Comparison of ENCODE assay signal across 1 cellular context in genomic region chr19:50300814-50301606, GRCh38.
TF ChIP-seq lines count a peak whose summit lies in the region.

No MANE protein-coding gene starts in this region.

TF ChIP-seq in HepG2, 621 proteins besides CTCF, POLR2A, EP300 and RAD21:
- peak; percentile 42; the same call in 1 of the 2 replicates for TF ChIP-seq ARID3A (IDR thresholded peaks at IDR 0.05; ENCODE audit: low read depth, low read length)
- TF ChIP-seq FOSL2 (CRISPR knock-in tag; IDR thresholded peaks at IDR 0.05), result peak; percentile 85
- peak; percentile 50 for TF ChIP-seq MAFF (IDR thresholded peaks at IDR 0.05; ENCODE audit: low read depth, low read length)
- TF ChIP-seq MEF2D (CRISPR knock-in tag; IDR thresholded peaks at IDR 0.05), result peak; percentile 84
- TF ChIP-seq SOX6 (IDR thresholded peaks at IDR 0.05), result no peak
- TF ChIP-seq SOX6 (CRISPR knock-in tag; IDR thresholded peaks at IDR 0.05), result peak; percentile 13; the same call in 1 of the 2 replicates
- no peak for TF ChIP-seq NCOR1 (IDR thresholded peaks at IDR 0.05; ENCODE audit: borderline replicate concordance, low read length)
- no peak for TF ChIP-seq BRF2 (CRISPR knock-in tag; IDR thresholded peaks at IDR 0.05)
- 0 out of 2 replicates have a peak, but pooled peaks have one; percentile 20 for TF ChIP-seq HOMEZ (CRISPR knock-in tag; IDR thresholded peaks at IDR 0.05; ENCODE audit: low read depth)
- peak; percentile 38 to 73; a peak in 3 of 4 replicates for TF ChIP-seq MAFK (conservative IDR thresholded peaks at IDR 0.05 in 1 of 2, IDR thresholded peaks at IDR 0.05 in 1 of 2; ENCODE audit: low read length in 2 of 2)
- TF ChIP-seq ZXDC (CRISPR knock-in tag; IDR thresholded peaks at IDR 0.05), result no peak
- no peak for TF ChIP-seq ZNF562 (CRISPR knock-in tag; IDR thresholded peaks at IDR 0.05; ENCODE audit: borderline replicate concordance)
- TF ChIP-seq ZZZ3 (CRISPR knock-in tag; IDR thresholded peaks at IDR 0.05; ENCODE audit: borderline replicate concordance), result no peak
- TF ChIP-seq, protein P1, sequence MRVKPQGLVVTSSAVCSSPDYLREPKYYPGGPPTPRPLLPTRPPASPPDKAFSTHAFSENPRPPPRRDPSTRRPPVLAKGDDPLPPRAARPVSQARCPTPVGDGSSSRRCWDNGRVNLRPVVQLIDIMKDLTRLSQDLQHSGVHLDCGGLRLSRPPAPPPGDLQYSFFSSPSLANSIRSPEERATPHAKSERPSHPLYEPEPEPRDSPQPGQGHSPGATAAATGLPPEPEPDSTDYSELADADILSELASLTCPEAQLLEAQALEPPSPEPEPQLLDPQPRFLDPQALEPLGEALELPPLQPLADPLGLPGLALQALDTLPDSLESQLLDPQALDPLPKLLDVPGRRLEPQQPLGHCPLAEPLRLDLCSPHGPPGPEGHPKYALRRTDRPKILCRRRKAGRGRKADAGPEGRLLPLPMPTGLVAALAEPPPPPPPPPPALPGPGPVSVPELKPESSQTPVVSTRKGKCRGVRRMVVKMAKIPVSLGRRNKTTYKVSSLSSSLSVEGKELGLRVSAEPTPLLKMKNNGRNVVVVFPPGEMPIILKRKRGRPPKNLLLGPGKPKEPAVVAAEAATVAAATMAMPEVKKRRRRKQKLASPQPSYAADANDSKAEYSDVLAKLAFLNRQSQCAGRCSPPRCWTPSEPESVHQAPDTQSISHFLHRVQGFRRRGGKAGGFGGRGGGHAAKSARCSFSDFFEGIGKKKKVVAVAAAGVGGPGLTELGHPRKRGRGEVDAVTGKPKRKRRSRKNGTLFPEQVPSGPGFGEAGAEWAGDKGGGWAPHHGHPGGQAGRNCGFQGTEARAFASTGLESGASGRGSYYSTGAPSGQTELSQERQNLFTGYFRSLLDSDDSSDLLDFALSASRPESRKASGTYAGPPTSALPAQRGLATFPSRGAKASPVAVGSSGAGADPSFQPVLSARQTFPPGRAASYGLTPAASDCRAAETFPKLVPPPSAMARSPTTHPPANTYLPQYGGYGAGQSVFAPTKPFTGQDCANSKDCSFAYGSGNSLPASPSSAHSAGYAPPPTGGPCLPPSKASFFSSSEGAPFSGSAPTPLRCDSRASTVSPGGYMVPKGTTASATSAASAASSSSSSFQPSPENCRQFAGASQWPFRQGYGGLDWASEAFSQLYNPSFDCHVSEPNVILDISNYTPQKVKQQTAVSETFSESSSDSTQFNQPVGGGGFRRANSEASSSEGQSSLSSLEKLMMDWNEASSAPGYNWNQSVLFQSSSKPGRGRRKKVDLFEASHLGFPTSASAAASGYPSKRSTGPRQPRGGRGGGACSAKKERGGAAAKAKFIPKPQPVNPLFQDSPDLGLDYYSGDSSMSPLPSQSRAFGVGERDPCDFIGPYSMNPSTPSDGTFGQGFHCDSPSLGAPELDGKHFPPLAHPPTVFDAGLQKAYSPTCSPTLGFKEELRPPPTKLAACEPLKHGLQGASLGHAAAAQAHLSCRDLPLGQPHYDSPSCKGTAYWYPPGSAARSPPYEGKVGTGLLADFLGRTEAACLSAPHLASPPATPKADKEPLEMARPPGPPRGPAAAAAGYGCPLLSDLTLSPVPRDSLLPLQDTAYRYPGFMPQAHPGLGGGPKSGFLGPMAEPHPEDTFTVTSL (CRISPR knock-in tag; IDR thresholded peaks at IDR 0.05; ENCODE audit: borderline replicate concordance), result no peak
- TF ChIP-seq PAF1 (CRISPR knock-in tag; IDR thresholded peaks at IDR 0.05), result no peak
- TF ChIP-seq ZNF138 (CRISPR knock-in tag; IDR thresholded peaks at IDR 0.05; ENCODE audit: low read depth), result no peak
- TF ChIP-seq, protein P2, sequence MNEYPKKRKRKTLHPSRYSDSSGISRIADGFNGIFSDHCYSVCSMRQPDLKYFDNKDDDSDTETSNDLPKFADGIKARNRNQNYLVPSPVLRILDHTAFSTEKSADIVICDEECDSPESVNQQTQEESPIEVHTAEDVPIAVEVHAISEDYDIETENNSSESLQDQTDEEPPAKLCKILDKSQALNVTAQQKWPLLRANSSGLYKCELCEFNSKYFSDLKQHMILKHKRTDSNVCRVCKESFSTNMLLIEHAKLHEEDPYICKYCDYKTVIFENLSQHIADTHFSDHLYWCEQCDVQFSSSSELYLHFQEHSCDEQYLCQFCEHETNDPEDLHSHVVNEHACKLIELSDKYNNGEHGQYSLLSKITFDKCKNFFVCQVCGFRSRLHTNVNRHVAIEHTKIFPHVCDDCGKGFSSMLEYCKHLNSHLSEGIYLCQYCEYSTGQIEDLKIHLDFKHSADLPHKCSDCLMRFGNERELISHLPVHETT (CRISPR knock-in tag; conservative IDR thresholded peaks at IDR 0.05), result no peak
- TF ChIP-seq, protein P3, sequence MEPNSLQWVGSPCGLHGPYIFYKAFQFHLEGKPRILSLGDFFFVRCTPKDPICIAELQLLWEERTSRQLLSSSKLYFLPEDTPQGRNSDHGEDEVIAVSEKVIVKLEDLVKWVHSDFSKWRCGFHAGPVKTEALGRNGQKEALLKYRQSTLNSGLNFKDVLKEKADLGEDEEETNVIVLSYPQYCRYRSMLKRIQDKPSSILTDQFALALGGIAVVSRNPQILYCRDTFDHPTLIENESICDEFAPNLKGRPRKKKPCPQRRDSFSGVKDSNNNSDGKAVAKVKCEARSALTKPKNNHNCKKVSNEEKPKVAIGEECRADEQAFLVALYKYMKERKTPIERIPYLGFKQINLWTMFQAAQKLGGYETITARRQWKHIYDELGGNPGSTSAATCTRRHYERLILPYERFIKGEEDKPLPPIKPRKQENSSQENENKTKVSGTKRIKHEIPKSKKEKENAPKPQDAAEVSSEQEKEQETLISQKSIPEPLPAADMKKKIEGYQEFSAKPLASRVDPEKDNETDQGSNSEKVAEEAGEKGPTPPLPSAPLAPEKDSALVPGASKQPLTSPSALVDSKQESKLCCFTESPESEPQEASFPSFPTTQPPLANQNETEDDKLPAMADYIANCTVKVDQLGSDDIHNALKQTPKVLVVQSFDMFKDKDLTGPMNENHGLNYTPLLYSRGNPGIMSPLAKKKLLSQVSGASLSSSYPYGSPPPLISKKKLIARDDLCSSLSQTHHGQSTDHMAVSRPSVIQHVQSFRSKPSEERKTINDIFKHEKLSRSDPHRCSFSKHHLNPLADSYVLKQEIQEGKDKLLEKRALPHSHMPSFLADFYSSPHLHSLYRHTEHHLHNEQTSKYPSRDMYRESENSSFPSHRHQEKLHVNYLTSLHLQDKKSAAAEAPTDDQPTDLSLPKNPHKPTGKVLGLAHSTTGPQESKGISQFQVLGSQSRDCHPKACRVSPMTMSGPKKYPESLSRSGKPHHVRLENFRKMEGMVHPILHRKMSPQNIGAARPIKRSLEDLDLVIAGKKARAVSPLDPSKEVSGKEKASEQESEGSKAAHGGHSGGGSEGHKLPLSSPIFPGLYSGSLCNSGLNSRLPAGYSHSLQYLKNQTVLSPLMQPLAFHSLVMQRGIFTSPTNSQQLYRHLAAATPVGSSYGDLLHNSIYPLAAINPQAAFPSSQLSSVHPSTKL (CRISPR knock-in tag; IDR thresholded peaks at IDR 0.05), result peak; percentile 7; the same call in 1 of the 2 replicates
- no peak for TF ChIP-seq FOXP1 (IDR thresholded peaks at IDR 0.05)
- TF ChIP-seq FOXP1 (CRISPR knock-in tag; IDR thresholded peaks at IDR 0.05), result 0 out of 2 replicates have a peak, but pooled peaks have one; percentile 19
- 0 out of 2 replicates have a peak, but pooled peaks have one; percentile 27 for TF ChIP-seq FOXA3 (CRISPR knock-in tag; IDR thresholded peaks at IDR 0.05)
TF ChIP-seq in HepG2: peak in this region for 10.
